In the genomic region with DNA sequence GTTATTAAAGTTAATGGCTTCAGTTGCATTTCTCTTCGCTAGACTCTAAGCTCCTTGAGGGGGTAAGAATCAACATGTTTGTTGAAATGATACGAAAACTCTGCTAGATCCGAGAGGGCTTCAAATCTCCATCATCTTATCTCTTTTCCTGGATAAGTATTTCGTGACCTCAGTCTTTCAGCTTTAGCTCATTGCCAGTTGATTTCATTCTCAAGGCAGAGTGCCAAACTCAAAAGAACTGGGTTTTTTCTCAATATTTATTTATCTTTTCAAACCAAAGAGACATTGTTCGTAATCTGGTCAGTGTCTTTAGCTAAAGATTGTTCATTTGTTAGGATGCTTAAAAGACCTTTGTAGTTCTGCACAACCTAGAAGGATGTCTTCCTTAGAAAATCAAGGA, we compare ENCODE assay signal across 28 cellular contexts.
DNase-seq lines count a peak whose midpoint lies in the region; ATAC-seq and TF ChIP-seq lines count a peak whose summit lies in the region.
"Had no signal": no experiment of that assay in that cellular context is flagged by ENCODE, and none has a peak within 500 bp of the region (broad histone marks: within the 10 kb centered on the region; RNA-seq: fewer than 3 reads in every experiment).

No MANE protein-coding gene starts in this region.

- H3K27ac ChIP-seq in thoracic aorta: peak overlapping the region; percentile 55 to 71
- H3K27ac ChIP-seq: GM23248, left ventricle myocardium inferior, right lobe of liver, transverse colon had no signal

- H3K36me3 ChIP-seq in thoracic aorta: no peaks in the 10 kb centered on the region
- H3K36me3 ChIP-seq: left ventricle myocardium inferior, prostate gland, right lobe of liver, transverse colon had no signal

- no peak for TF ChIP-seq CTCF in fibroblast of the aortic adventitia (IDR thresholded peaks at IDR 0.05; ENCODE audit: insufficient read depth, low read length)
- TF ChIP-seq CTCF in thoracic aorta (IDR thresholded peaks at IDR 0.05): no peak

- DNase-seq in activated CD4-positive, alpha-beta T cell treated with anti-CD3 and anti-CD28 coated beads, Interleukin-2, amount 10 ng/mL, durations not matched to agents 24 days and 14 days: no peak
- DNase-seq in activated CD4-positive, alpha-beta T cell treated with anti-CD3 and anti-CD28 coated beads for 4 hours: no peak
- DNase-seq in fibroblast of the aortic adventitia (ENCODE audit: low read depth) (peak; percentile 76), thoracic aorta (ENCODE audit: low spot score) (no peak), T-cell (no peak), cardiac septum (ENCODE audit: low spot score) (no peak)
- DNase-seq: activated CD4-positive, alpha-beta T cell treated with anti-CD3 and anti-CD28 coated beads, Interleukin-2, amount 50 U/mL, for 1 hour; activated CD8-positive, alpha-beta memory T cell treated with anti-CD3 and anti-CD28 coated beads, Interleukin-2, amount 10 ng/mL, durations not matched to agents 7 days and 5 days; central memory CD4-positive, alpha-beta T cell; erythroblast; GM23248; head of caudate nucleus; left ventricle myocardium inferior; NCI-H1048; NCI-H82; nucleus accumbens; right lobe of liver; SIG-M5; stimulated activated CD4-positive, alpha-beta T cell treated with anti-CD3 and anti-CD28 coated beads, Interleukin-12 subunit alpha, Interleukin-12 subunit beta, amount 100 ng/mL, for 4 hours; stimulated activated CD4-positive, alpha-beta T cell treated with anti-CD3 and anti-CD28 coated beads, Interleukin-2, amount 100 ng/mL, for 48 hours; SW 1271; T1000; transverse colon had no signal

- no peak overlapping the region for H3K4me3 ChIP-seq in fibroblast of the aortic adventitia (ENCODE audit: low read depth, low read length)
- H3K4me3 ChIP-seq in thoracic aorta: no peak overlapping the region
- H3K4me3 ChIP-seq: GM23248, left ventricle myocardium inferior, prostate gland, right lobe of liver, transverse colon had no signal

- H3K9me3 ChIP-seq in thoracic aorta: no peaks in the 10 kb centered on the region
- H3K9me3 ChIP-seq: left ventricle myocardium inferior, prostate gland, right lobe of liver, transverse colon had no signal

- CTCF ChIA-PET in T-cell (lab: Charles Lee): interaction anchor here in 1 of 2 donors (0.6 kb wide), 1 partner anchor 235 kb away, joined by 3 read pairs; no protein-coding TSS in a partner anchor

- peaks cover 82% of the 10 kb centered on the region for H3K36me3 Mint-ChIP-seq in activated CD4-positive, alpha-beta T cell treated with anti-CD3 and anti-CD28 coated beads, Interleukin-2, amount 10 ng/mL, durations not matched to agents 24 days and 14 days (ENCODE audit: low read depth)
- H3K36me3 Mint-ChIP-seq in IgD-negative memory B cell (peaks cover 25% of the 10 kb centered on the region), T-cell (peaks cover 72% of the 10 kb centered on the region)

- H3K27ac Mint-ChIP-seq in activated CD4-positive, alpha-beta T cell treated with anti-CD3 and anti-CD28 coated beads, Interleukin-2, amount 10 ng/mL, durations not matched to agents 24 days and 14 days: peak overlapping the region; percentile 68
- H3K27ac Mint-ChIP-seq in IgD-negative memory B cell: peak overlapping the region; percentile 25 to 87 (median 31)
- H3K27ac Mint-ChIP-seq in T-cell: no peak overlapping the region
- H3K27ac Mint-ChIP-seq: activated CD8-positive, alpha-beta memory T cell treated with anti-CD3 and anti-CD28 coated beads, Interleukin-2, amount 10 ng/mL, durations not matched to agents 7 days and 5 days; activated T-helper 17 cell treated with anti-CD3 and anti-CD28 coated beads, Interleukin-2, amount 50 U/mL, for 72 hours; mesothelial cell of epicardium had no signal

- peaks cover 17% of the 10 kb centered on the region for H3K9me3 Mint-ChIP-seq in activated CD4-positive, alpha-beta T cell treated with anti-CD3 and anti-CD28 coated beads, Interleukin-2, amount 10 ng/mL, durations not matched to agents 24 days and 14 days
- H3K9me3 Mint-ChIP-seq in IgD-negative memory B cell (peaks cover 0 to 2% (median 0%) of the 10 kb centered on the region in 3 donors), T-cell (no peaks in the 10 kb centered on the region)
- H3K9me3 Mint-ChIP-seq: activated T-helper 17 cell treated with anti-CD3 and anti-CD28 coated beads, Interleukin-2, amount 50 U/mL, for 72 hours; mesothelial cell of epicardium had no signal

- no peak for ATAC-seq in thoracic aorta (ENCODE audit: insufficient number of reproducible peaks, low FRiP score, low read depth)
- no peak for ATAC-seq in T-cell (replicated peaks in 1 of 4)
- no peak for ATAC-seq in HG02885 (IDR thresholded peaks at IDR 0.05; ENCODE audit: poor library complexity, unreplicated experiment)
- ATAC-seq: activated CD8-positive, alpha-beta memory T cell treated with anti-CD3 and anti-CD28 coated beads, Interleukin-2, amount 10 ng/mL, durations not matched to agents 7 days and 5 days; activated T-helper 17 cell treated with anti-CD3 and anti-CD28 coated beads, Interleukin-2, amount 50 U/mL, for 72 hours; right lobe of liver had no signal

- H3K4me1 ChIP-seq in thoracic aorta (ENCODE audit: control insufficient read depth in 1 of 2, low read depth in 2 of 2): peaks cover 21 to 54% of the 10 kb centered on the region in 2 donors

- no peaks in the 10 kb centered on the region for H3K27me3 ChIP-seq in thoracic aorta (replicated peaks; ENCODE audit: insufficient read depth)
- H3K27me3 ChIP-seq: right lobe of liver, transverse colon had no signal

- H3K4me1 Mint-ChIP-seq in activated CD4-positive, alpha-beta T cell treated with anti-CD3 and anti-CD28 coated beads, Interleukin-2, amount 10 ng/mL, durations not matched to agents 24 days and 14 days: peaks cover 46% of the 10 kb centered on the region
- H3K4me1 Mint-ChIP-seq in IgD-negative memory B cell: peaks cover 47 to 70% (median 61%) of the 10 kb centered on the region in 3 donors
- peaks cover 44 to 61% (median 47%) of the 10 kb centered on the region in 3 donors for H3K4me1 Mint-ChIP-seq in T-cell

- POLR2A ChIA-PET in T-cell (lab: Charles Lee): no interaction called here

- no peaks in the 10 kb centered on the region for H3K27me3 Mint-ChIP-seq in activated CD4-positive, alpha-beta T cell treated with anti-CD3 and anti-CD28 coated beads, Interleukin-2, amount 10 ng/mL, durations not matched to agents 24 days and 14 days
- no peaks in the 10 kb centered on the region for H3K27me3 Mint-ChIP-seq in IgD-negative memory B cell
- H3K27me3 Mint-ChIP-seq in T-cell: no peaks in the 10 kb centered on the region
- H3K27me3 Mint-ChIP-seq: activated CD8-positive, alpha-beta memory T cell treated with anti-CD3 and anti-CD28 coated beads, Interleukin-2, amount 10 ng/mL, durations not matched to agents 7 days and 5 days; activated T-helper 17 cell treated with anti-CD3 and anti-CD28 coated beads, Interleukin-2, amount 50 U/mL, for 72 hours had no signal

- intact Hi-C loops in activated CD4-positive, alpha-beta T cell treated with anti-CD3 and anti-CD28 coated beads, Interleukin-2, amount 10 ng/mL, durations not matched to agents 24 days and 14 days (cut with micrococcal nuclease): no loop called here
- intact Hi-C loops in cardiac septum (cut with DNase I): no loop called here

- H3K4me3 Mint-ChIP-seq in activated CD4-positive, alpha-beta T cell treated with anti-CD3 and anti-CD28 coated beads, Interleukin-2, amount 10 ng/mL, durations not matched to agents 24 days and 14 days: no peak overlapping the region
- H3K4me3 Mint-ChIP-seq in IgD-negative memory B cell: peak overlapping the region in 2 of 4 donors; percentile 17 to 41
- H3K4me3 Mint-ChIP-seq in T-cell: no peak overlapping the region
- H3K4me3 Mint-ChIP-seq: activated CD8-positive, alpha-beta memory T cell treated with anti-CD3 and anti-CD28 coated beads, Interleukin-2, amount 10 ng/mL, durations not matched to agents 7 days and 5 days; activated T-helper 17 cell treated with anti-CD3 and anti-CD28 coated beads, Interleukin-2, amount 50 U/mL, for 72 hours; mesothelial cell of epicardium had no signal

Comparison
In these comparisons a context has a peak if more than half of its experiments do, and no peak if none do; other contexts are left out.
1. H3K27ac Mint-ChIP-seq: peak in activated CD4-positive, alpha-beta T cell treated with anti-CD3 and anti-CD28 coated beads, Interleukin-2, amount 10 ng/mL, durations not matched to agents 24 days and 14 days (single experiment) and IgD-negative memory B cell (3 of 3); none in T-cell (0 of 2).